35 cellular contexts compared by ENCODE assay signal in the genomic region with DNA sequence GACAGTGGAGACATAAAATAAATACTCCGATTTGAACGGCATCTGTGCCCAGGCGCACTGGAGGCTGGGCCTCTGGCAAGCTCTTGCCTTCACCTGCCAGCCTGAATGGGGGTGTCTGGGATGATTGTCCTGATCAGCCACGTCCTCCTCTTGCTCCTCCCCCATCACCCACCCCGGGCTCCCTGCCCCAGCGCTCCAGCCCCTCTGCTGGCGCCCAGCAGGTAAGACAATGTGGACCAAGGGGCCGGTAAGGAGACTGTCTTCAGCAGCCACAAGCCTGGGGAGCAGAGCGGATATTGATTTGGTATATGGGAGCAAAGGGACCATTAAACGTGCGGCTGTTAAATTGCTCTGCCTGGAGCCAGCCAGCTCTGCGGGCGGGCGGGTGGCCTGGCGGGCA. TPM values are rescaled to one million over a fixed set of nuclear protein-coding genes. Genes with fewer than 3 reads are reported as not detected.
"Had no signal": no experiment of that assay in that cellular context is flagged by ENCODE, and none has a peak within 500 bp of the region (broad histone marks: within the 10 kb centered on the region; RNA-seq: fewer than 3 reads in every experiment).

No MANE protein-coding gene starts in this region.

- H3K27me3 Mint-ChIP-seq: activated CD4-positive, alpha-beta memory T cell treated with anti-CD3 and anti-CD28 coated beads, Interleukin-2, amount 10 ng/mL, durations not matched to agents 7 days and 5 days; activated naive CD8-positive, alpha-beta T cell; T-cell had no signal

- H3K4me3 Mint-ChIP-seq: activated CD4-positive, alpha-beta memory T cell treated with anti-CD3 and anti-CD28 coated beads, Interleukin-2, amount 10 ng/mL, durations not matched to agents 7 days and 5 days; activated CD8-positive, alpha-beta memory T cell treated with anti-CD3 and anti-CD28 coated beads, Interleukin-2, amount 10 ng/mL, durations not matched to agents 7 days and 5 days; activated naive CD4-positive, alpha-beta T cell treated with anti-CD3 and anti-CD28 coated beads, Interleukin-2, amount 10 ng/mL, durations not matched to agents 7 days and 5 days; activated naive CD8-positive, alpha-beta T cell; activated naive CD8-positive, alpha-beta T cell treated with anti-CD3 and anti-CD28 coated beads, Interleukin-2, amount 50 U/mL, for 24 hours; brain; T-cell; T-helper 17 cell had no signal

- H3K36me3 Mint-ChIP-seq: activated CD8-positive, alpha-beta memory T cell treated with anti-CD3 and anti-CD28 coated beads, Interleukin-2, amount 10 ng/mL, durations not matched to agents 7 days and 5 days; activated naive CD4-positive, alpha-beta T cell treated with anti-CD3 and anti-CD28 coated beads, Interleukin-2, amount 10 ng/mL, durations not matched to agents 7 days and 5 days; activated naive CD8-positive, alpha-beta T cell; brain; T-cell had no signal

- H3K4me1 Mint-ChIP-seq: activated CD4-positive, alpha-beta memory T cell treated with anti-CD3 and anti-CD28 coated beads, Interleukin-2, amount 10 ng/mL, durations not matched to agents 7 days and 5 days; activated CD8-positive, alpha-beta memory T cell treated with anti-CD3 and anti-CD28 coated beads, Interleukin-2, amount 10 ng/mL, durations not matched to agents 7 days and 5 days; activated naive CD8-positive, alpha-beta T cell treated with anti-CD3 and anti-CD28 coated beads, Interleukin-2, amount 50 U/mL, for 24 hours; T-cell had no signal

- ATAC-seq: activated CD8-positive, alpha-beta memory T cell treated with anti-CD3 and anti-CD28 coated beads, Interleukin-2, amount 10 ng/mL, durations not matched to agents 7 days and 5 days; activated naive CD8-positive, alpha-beta T cell treated with anti-CD3 and anti-CD28 coated beads, Interleukin-2, amount 50 U/mL, for 24 hours; K562; Right ventricle myocardium inferior; SK-N-SH treated with all-trans-retinoic acid at 6 μM for 48 hours; T-cell; T-helper 17 cell had no signal

- H3K27ac ChIP-seq: PC-9, RWPE1, VCaP had no signal

- H2AFZ ChIP-seq: PC-9 had no signal

- H3K9me3 Mint-ChIP-seq: activated CD4-positive, alpha-beta memory T cell treated with anti-CD3 and anti-CD28 coated beads, Interleukin-2, amount 10 ng/mL, durations not matched to agents 7 days and 5 days; activated naive CD4-positive, alpha-beta T cell treated with anti-CD3 and anti-CD28 coated beads, Interleukin-2, amount 10 ng/mL, durations not matched to agents 7 days and 5 days; activated naive CD8-positive, alpha-beta T cell treated with anti-CD3 and anti-CD28 coated beads, Interleukin-2, amount 50 U/mL, for 24 hours; T-cell had no signal

- DNase-seq: activated CD4-positive, alpha-beta memory T cell treated with anti-CD3 and anti-CD28 coated beads, Interleukin-2, amount 10 ng/mL, durations not matched to agents 7 days and 5 days; activated CD4-positive, alpha-beta T cell treated with anti-CD3 and anti-CD28 coated beads for 1 hour; activated CD4-positive, alpha-beta T cell treated with anti-CD3 and anti-CD28 coated beads for 48 hours; activated CD4-positive, CD25-positive, alpha-beta regulatory T cell; activated CD8-positive, alpha-beta memory T cell treated with anti-CD3 and anti-CD28 coated beads for 24 hours; activated CD8-positive, alpha-beta memory T cell treated with anti-CD3 and anti-CD28 coated beads, Interleukin-2, amount 10 ng/mL, durations not matched to agents 7 days and 5 days; activated CD8-positive, alpha-beta memory T cell treated with anti-CD3 and anti-CD28 coated beads, Interleukin-2, amount 50 U/mL, for 48 hours; activated effector memory CD4-positive, alpha-beta T cell treated with Interleukin-2 at 50 U/mL for 16 hours; activated naive CD4-positive, alpha-beta T cell treated with anti-CD3 and anti-CD28 coated beads, Interleukin-2, amount 10 ng/mL, durations not matched to agents 7 days and 5 days; activated naive CD8-positive, alpha-beta T cell treated with anti-CD3 and anti-CD28 coated beads, Interleukin-2, amount 50 U/mL, for 24 hours; activated T-cell treated with anti-CD3 and anti-CD28 coated beads, Interleukin-2, amount 50 U/mL, for 48 hours; anterior cingulate cortex; caudate nucleus; cerebellar nuclear complex; NCI-H1105; NCI-H1436; NCI-H1694; NCI-H2029; NCI-H2171 treated with DMSO at 0.1 percent for 48 hours; NCI-H2227 treated with DMSO at 0.1 percent for 48 hours; NCI-H524 treated with DMSO at 0.1 percent for 48 hours; PC-9; SIG-M5; T-cell; T-helper 17 cell; T-helper 9 cell had no signal

- H3K4me2 ChIP-seq: PC-9 had no signal

- H3K4me3 ChIP-seq: K562, PC-9 had no signal

- H3K27ac Mint-ChIP-seq: activated CD4-positive, alpha-beta memory T cell treated with anti-CD3 and anti-CD28 coated beads, Interleukin-2, amount 10 ng/mL, durations not matched to agents 7 days and 5 days; activated CD8-positive, alpha-beta memory T cell treated with anti-CD3 and anti-CD28 coated beads, Interleukin-2, amount 10 ng/mL, durations not matched to agents 7 days and 5 days; activated naive CD4-positive, alpha-beta T cell treated with anti-CD3 and anti-CD28 coated beads, Interleukin-2, amount 10 ng/mL, durations not matched to agents 7 days and 5 days; activated naive CD8-positive, alpha-beta T cell; activated naive CD8-positive, alpha-beta T cell treated with anti-CD3 and anti-CD28 coated beads, Interleukin-2, amount 50 U/mL, for 24 hours; T-cell; T-helper 17 cell had no signal

RNA-seq across cellular contexts. Expression of a gene that starts 24.9 kb away (rescaled TPM):
- total RNA-seq: bronchial epithelial cell, OCI-LY7, PC-9 had no signal
